1 cellular context compared by ENCODE assay signal in the genomic region with DNA sequence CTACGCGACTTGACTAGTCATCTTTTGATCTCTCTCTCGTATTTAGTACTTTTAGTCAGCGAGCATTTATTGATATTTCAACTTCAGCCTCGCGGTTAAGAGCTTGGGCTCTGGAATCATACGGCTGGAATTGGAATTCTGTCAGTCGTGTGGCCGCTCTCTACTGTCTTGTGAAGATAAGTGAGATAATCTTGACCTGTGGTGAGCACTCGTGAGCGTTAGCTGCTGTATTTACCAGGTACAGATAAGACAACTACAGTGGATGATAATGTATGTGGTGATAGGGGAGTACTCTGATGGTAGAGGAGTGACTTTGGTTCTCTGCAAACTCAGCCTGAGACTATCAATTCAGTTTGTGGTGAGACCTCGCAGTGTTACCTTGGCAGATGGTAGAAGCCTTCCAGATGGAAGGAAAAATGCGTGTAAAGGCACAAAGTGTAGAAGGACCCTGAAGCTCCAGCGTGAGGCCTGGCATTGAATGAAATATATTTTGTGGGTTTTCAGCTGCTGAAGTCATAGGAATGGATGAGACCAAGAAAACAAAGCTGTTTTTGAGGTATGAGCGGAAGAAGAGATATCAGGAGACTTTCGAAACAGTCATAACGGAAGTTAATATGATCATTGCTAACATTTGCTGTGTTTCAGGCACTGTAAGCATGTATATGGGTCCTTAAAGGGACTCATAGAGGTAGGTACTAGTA.
TF ChIP-seq lines count a peak whose summit lies in the region.

No MANE protein-coding gene starts in this region.

TF ChIP-seq in K562, 482 proteins besides CTCF, POLR2A, EP300 and RAD21 (continued from another document and continues in another):
- TF ChIP-seq TFAM (CRISPR knock-in tag; conservative IDR thresholded peaks at IDR 0.05) (no peak), HNRNPUL1 (IDR thresholded peaks at IDR 0.05; ENCODE audit: low read length) (no peak), NFATC3 (IDR thresholded peaks at IDR 0.05) (no peak), NELFE (IDR thresholded peaks at IDR 0.05; ENCODE audit: insufficient read depth, insufficient read length) (no peak), KLF13 (tag; IDR thresholded peaks at IDR 0.05; ENCODE audit: borderline replicate concordance, low read depth) (no peak), LEF1 (IDR thresholded peaks at IDR 0.05) (peak; percentile 78), ERF (CRISPR knock-in tag; IDR thresholded peaks at IDR 0.05) (no peak), NBN (IDR thresholded peaks at IDR 0.05; ENCODE audit: low read depth) (0 out of 2 replicates have a peak, but pooled peaks have one; percentile 13), SMARCE1 (IDR thresholded peaks at IDR 0.05) (peak; percentile 93), EHMT2 (IDR thresholded peaks at IDR 0.05) (0 out of 2 replicates have a peak, but pooled peaks have one; percentile 38), KDM2B (CRISPR knock-in tag; IDR thresholded peaks at IDR 0.05) (no peak), ESRRA (IDR thresholded peaks at IDR 0.05; ENCODE audit: borderline replicate concordance, low read depth) (peak; percentile 72; the same call in 1 of the 2 replicates), ZZZ3 (IDR thresholded peaks at IDR 0.05) (no peak), SREBF1 (IDR thresholded peaks at IDR 0.05; ENCODE audit: borderline replicate concordance, low read depth, low read length) (no peak), DPF2 (IDR thresholded peaks at IDR 0.05) (peak; percentile 93), HEY1 (CRISPR knock-in tag; IDR thresholded peaks at IDR 0.05; ENCODE audit: borderline replicate concordance) (peak; percentile 98), FUS (optimal IDR thresholded peaks at IDR 0.05; ENCODE audit: low read depth, low read length) (no peak), COPS2 (conservative IDR thresholded peaks at IDR 0.05) (no peak), BCOR (IDR thresholded peaks at IDR 0.05) (peak; percentile 84), FOXM1 (IDR thresholded peaks at IDR 0.05; ENCODE audit: low read depth) (peak; percentile 85), FOXM1 (CRISPR knock-in tag; IDR thresholded peaks at IDR 0.05; ENCODE audit: low read depth) (no peak), STAT5A (IDR thresholded peaks at IDR 0.05; ENCODE audit: borderline replicate concordance, low read length) (peak; percentile 92), RBM39 (optimal IDR thresholded peaks at IDR 0.05; ENCODE audit: low read depth, low read length) (peak; percentile 53), TSC22D4 (tag; IDR thresholded peaks at IDR 0.05) (no peak), ZNF133 (CRISPR knock-in tag; IDR thresholded peaks at IDR 0.05) (no peak), MTA1 (IDR thresholded peaks at IDR 0.05; ENCODE audit: borderline replicate concordance) (peak; percentile 32; the same call in 1 of the 2 replicates), TEAD4 (IDR thresholded peaks at IDR 0.05; ENCODE audit: low read length) (peak; percentile 98), TEAD4 (CRISPR knock-in tag; IDR thresholded peaks at IDR 0.05; ENCODE audit: borderline replicate concordance) (no peak), SAFB2 (IDR thresholded peaks at IDR 0.05; ENCODE audit: borderline replicate concordance, low read depth, low read length, severe bottlenecking) (no peak), RCOR1 (IDR thresholded peaks at IDR 0.05; ENCODE audit: borderline replicate concordance in 1 of 2, low read depth in 2 of 2, low read length in 2 of 2) (peak in 1 of 2 experiments; percentile 98; a peak in 3 of 4 replicates)
- TF ChIP-seq, protein P1, sequence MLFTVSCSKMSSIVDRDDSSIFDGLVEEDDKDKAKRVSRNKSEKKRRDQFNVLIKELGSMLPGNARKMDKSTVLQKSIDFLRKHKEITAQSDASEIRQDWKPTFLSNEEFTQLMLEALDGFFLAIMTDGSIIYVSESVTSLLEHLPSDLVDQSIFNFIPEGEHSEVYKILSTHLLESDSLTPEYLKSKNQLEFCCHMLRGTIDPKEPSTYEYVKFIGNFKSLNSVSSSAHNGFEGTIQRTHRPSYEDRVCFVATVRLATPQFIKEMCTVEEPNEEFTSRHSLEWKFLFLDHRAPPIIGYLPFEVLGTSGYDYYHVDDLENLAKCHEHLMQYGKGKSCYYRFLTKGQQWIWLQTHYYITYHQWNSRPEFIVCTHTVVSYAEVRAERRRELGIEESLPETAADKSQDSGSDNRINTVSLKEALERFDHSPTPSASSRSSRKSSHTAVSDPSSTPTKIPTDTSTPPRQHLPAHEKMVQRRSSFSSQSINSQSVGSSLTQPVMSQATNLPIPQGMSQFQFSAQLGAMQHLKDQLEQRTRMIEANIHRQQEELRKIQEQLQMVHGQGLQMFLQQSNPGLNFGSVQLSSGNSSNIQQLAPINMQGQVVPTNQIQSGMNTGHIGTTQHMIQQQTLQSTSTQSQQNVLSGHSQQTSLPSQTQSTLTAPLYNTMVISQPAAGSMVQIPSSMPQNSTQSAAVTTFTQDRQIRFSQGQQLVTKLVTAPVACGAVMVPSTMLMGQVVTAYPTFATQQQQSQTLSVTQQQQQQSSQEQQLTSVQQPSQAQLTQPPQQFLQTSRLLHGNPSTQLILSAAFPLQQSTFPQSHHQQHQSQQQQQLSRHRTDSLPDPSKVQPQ (CRISPR knock-in tag; IDR thresholded peaks at IDR 0.05; ENCODE audit: borderline replicate concordance), result no peak
- TF ChIP-seq, protein P2, sequence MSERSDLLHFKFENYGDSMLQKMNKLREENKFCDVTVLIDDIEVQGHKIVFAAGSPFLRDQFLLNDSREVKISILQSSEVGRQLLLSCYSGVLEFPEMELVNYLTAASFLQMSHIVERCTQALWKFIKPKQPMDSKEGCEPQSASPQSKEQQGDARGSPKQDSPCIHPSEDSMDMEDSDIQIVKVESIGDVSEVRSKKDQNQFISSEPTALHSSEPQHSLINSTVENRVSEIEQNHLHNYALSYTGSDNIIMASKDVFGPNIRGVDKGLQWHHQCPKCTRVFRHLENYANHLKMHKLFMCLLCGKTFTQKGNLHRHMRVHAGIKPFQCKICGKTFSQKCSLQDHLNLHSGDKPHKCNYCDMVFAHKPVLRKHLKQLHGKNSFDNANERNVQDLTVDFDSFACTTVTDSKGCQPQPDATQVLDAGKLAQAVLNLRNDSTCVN (CRISPR knock-in tag; IDR thresholded peaks at IDR 0.05), result no peak
- TF ChIP-seq, protein P3, sequence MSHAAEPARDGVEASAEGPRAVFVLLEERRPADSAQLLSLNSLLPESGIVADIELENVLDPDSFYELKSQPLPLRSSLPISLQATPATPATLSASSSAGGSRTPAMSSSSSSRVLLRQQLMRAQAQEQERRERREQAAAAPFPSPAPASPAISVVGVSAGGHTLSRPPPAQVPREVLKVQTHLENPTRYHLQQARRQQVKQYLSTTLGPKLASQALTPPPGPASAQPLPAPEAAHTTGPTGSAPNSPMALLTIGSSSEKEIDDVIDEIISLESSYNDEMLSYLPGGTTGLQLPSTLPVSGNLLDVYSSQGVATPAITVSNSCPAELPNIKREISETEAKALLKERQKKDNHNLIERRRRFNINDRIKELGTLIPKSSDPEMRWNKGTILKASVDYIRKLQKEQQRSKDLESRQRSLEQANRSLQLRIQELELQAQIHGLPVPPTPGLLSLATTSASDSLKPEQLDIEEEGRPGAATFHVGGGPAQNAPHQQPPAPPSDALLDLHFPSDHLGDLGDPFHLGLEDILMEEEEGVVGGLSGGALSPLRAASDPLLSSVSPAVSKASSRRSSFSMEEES (CRISPR knock-in tag; IDR thresholded peaks at IDR 0.05), result no peak
- TF ChIP-seq, protein P4, sequence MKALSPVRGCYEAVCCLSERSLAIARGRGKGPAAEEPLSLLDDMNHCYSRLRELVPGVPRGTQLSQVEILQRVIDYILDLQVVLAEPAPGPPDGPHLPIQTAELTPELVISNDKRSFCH (CRISPR knock-in tag; IDR thresholded peaks at IDR 0.05), result no peak
- TF ChIP-seq, protein P4 (tag; IDR thresholded peaks at IDR 0.05), result no peak
- TF ChIP-seq, protein P5, sequence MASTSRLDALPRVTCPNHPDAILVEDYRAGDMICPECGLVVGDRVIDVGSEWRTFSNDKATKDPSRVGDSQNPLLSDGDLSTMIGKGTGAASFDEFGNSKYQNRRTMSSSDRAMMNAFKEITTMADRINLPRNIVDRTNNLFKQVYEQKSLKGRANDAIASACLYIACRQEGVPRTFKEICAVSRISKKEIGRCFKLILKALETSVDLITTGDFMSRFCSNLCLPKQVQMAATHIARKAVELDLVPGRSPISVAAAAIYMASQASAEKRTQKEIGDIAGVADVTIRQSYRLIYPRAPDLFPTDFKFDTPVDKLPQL (IDR thresholded peaks at IDR 0.05; ENCODE audit: extremely low read depth, insufficient read length), result no peak
- TF ChIP-seq, protein P6, sequence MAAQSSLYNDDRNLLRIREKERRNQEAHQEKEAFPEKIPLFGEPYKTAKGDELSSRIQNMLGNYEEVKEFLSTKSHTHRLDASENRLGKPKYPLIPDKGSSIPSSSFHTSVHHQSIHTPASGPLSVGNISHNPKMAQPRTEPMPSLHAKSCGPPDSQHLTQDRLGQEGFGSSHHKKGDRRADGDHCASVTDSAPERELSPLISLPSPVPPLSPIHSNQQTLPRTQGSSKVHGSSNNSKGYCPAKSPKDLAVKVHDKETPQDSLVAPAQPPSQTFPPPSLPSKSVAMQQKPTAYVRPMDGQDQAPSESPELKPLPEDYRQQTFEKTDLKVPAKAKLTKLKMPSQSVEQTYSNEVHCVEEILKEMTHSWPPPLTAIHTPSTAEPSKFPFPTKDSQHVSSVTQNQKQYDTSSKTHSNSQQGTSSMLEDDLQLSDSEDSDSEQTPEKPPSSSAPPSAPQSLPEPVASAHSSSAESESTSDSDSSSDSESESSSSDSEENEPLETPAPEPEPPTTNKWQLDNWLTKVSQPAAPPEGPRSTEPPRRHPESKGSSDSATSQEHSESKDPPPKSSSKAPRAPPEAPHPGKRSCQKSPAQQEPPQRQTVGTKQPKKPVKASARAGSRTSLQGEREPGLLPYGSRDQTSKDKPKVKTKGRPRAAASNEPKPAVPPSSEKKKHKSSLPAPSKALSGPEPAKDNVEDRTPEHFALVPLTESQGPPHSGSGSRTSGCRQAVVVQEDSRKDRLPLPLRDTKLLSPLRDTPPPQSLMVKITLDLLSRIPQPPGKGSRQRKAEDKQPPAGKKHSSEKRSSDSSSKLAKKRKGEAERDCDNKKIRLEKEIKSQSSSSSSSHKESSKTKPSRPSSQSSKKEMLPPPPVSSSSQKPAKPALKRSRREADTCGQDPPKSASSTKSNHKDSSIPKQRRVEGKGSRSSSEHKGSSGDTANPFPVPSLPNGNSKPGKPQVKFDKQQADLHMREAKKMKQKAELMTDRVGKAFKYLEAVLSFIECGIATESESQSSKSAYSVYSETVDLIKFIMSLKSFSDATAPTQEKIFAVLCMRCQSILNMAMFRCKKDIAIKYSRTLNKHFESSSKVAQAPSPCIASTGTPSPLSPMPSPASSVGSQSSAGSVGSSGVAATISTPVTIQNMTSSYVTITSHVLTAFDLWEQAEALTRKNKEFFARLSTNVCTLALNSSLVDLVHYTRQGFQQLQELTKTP (IDR thresholded peaks at IDR 0.05; ENCODE audit: low read depth in 1 of 2, partially characterized antibody in 2 of 2), result peak in 1 of 2 experiments; percentile 1
- TF ChIP-seq, protein P7, sequence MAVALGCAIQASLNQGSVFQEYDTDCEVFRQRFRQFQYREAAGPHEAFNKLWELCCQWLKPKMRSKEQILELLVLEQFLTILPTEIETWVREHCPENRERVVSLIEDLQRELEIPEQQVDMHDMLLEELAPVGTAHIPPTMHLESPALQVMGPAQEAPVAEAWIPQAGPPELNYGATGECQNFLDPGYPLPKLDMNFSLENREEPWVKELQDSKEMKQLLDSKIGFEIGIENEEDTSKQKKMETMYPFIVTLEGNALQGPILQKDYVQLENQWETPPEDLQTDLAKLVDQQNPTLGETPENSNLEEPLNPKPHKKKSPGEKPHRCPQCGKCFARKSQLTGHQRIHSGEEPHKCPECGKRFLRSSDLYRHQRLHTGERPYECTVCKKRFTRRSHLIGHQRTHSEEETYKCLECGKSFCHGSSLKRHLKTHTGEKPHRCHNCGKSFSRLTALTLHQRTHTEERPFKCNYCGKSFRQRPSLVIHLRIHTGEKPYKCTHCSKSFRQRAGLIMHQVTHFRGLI (CRISPR knock-in tag; IDR thresholded peaks at IDR 0.05), result no peak; the same call in 1 of the 2 replicates
- TF ChIP-seq, protein P8, sequence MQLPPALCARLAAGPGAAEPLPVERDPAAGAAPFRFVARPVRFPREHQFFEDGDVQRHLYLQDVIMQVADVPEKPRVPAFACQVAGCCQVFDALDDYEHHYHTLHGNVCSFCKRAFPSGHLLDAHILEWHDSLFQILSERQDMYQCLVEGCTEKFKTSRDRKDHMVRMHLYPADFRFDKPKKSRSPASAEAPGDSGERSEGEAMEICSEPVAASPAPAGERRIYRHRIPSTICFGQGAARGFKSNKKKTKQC (CRISPR knock-in tag; IDR thresholded peaks at IDR 0.05), result no peak
- TF ChIP-seq, protein P9, sequence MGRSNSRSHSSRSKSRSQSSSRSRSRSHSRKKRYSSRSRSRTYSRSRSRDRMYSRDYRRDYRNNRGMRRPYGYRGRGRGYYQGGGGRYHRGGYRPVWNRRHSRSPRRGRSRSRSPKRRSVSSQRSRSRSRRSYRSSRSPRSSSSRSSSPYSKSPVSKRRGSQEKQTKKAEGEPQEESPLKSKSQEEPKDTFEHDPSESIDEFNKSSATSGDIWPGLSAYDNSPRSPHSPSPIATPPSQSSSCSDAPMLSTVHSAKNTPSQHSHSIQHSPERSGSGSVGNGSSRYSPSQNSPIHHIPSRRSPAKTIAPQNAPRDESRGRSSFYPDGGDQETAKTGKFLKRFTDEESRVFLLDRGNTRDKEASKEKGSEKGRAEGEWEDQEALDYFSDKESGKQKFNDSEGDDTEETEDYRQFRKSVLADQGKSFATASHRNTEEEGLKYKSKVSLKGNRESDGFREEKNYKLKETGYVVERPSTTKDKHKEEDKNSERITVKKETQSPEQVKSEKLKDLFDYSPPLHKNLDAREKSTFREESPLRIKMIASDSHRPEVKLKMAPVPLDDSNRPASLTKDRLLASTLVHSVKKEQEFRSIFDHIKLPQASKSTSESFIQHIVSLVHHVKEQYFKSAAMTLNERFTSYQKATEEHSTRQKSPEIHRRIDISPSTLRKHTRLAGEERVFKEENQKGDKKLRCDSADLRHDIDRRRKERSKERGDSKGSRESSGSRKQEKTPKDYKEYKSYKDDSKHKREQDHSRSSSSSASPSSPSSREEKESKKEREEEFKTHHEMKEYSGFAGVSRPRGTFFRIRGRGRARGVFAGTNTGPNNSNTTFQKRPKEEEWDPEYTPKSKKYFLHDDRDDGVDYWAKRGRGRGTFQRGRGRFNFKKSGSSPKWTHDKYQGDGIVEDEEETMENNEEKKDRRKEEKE (IDR thresholded peaks at IDR 0.05; ENCODE audit: borderline replicate concordance in 1 of 2, control insufficient read depth in 1 of 2, low read depth in 2 of 2, low read length in 1 of 2), result no peak
- TF ChIP-seq, protein P10, sequence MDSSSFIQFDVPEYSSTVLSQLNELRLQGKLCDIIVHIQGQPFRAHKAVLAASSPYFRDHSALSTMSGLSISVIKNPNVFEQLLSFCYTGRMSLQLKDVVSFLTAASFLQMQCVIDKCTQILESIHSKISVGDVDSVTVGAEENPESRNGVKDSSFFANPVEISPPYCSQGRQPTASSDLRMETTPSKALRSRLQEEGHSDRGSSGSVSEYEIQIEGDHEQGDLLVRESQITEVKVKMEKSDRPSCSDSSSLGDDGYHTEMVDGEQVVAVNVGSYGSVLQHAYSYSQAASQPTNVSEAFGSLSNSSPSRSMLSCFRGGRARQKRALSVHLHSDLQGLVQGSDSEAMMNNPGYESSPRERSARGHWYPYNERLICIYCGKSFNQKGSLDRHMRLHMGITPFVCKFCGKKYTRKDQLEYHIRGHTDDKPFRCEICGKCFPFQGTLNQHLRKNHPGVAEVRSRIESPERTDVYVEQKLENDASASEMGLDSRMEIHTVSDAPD (CRISPR knock-in tag; IDR thresholded peaks at IDR 0.05), result no peak
